Comparison of ENCODE assay signal across 24 cellular contexts in the genomic region with DNA sequence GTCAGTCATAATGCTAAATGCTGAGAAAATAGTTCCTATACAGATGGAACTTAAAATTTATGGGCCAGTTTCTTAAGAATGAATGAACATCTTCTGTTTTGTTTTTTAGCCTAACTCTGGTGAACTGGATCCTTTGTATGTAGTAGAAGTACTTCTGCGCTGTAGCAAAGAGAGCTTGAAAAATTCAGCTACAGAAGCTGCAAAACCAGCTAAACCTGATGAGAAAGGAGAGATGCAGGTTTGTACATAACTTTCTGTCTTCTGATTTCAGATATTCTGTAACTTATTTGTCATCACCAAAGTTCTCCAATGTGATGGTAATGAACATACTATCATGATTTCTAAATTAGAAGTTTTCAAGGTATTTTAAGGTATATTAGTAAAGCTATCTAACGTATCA.
"Had no signal": no experiment of that assay in that cellular context is flagged by ENCODE, and none has a peak within 500 bp of the region (broad histone marks: within the 10 kb centered on the region; RNA-seq: fewer than 3 reads in every experiment).

No MANE protein-coding gene starts in this region.

- H3K27ac ChIP-seq: brain microvascular endothelial cell, SJSA1 had no signal

- FAIRE-seq: RCC 7860 had no signal

- H3K4me3 Mint-ChIP-seq: activated B cell treated with CpG ODN at 0.5 μM for 24 hours; activated CD4-positive, alpha-beta memory T cell treated with anti-CD3 and anti-CD28 coated beads for 36 hours; activated CD4-positive, alpha-beta T cell treated with anti-CD3 and anti-CD28 coated beads, Interleukin-2, amount 10 ng/mL, durations not matched to agents 7 days and 5 days; activated naive CD8-positive, alpha-beta T cell treated with anti-CD3 and anti-CD28 coated beads for 36 hours; activated T-cell treated with anti-CD3 and anti-CD28 coated beads, Interleukin-2, amount 50 U/mL, for 4 hours; T-helper 2 cell treated with Interferon-gamma antibody and Interleukin-4, amounts not matched to agents 5 μg/mL and 100 μg/mL, for 36 hours had no signal

- H3K4me1 Mint-ChIP-seq: activated B cell treated with CpG ODN at 0.5 μM for 24 hours had no signal

- H3K4me3 ChIP-seq: SJSA1 had no signal

- H3K9me3 ChIP-seq: SJSA1 had no signal

- H3K27me3 ChIP-seq: brain microvascular endothelial cell, SJSA1 had no signal

- ATAC-seq: activated T-cell treated with anti-CD3 and anti-CD28 coated beads, Interleukin-2, amount 50 U/mL, for 4 hours; PC-3; SK-N-SH treated with all-trans-retinoic acid at 6 μM for 48 hours had no signal

- H3K27ac Mint-ChIP-seq: activated B cell treated with CpG ODN at 0.5 μM for 24 hours; activated CD4-positive, alpha-beta memory T cell treated with anti-CD3 and anti-CD28 coated beads for 36 hours; activated CD4-positive, alpha-beta T cell treated with anti-CD3 and anti-CD28 coated beads, Interleukin-2, amount 10 ng/mL, durations not matched to agents 7 days and 5 days; activated naive CD8-positive, alpha-beta T cell treated with anti-CD3 and anti-CD28 coated beads for 36 hours; T-helper 2 cell treated with Interferon-gamma antibody and Interleukin-4, amounts not matched to agents 5 μg/mL and 100 μg/mL, for 36 hours had no signal

- H3K4me1 ChIP-seq: SJSA1 had no signal

- H3K27me3 Mint-ChIP-seq: activated B cell treated with CpG ODN at 0.5 μM for 24 hours; activated CD4-positive, alpha-beta memory T cell treated with anti-CD3 and anti-CD28 coated beads for 36 hours; activated CD4-positive, alpha-beta T cell treated with anti-CD3 and anti-CD28 coated beads, Interleukin-2, amount 10 ng/mL, durations not matched to agents 7 days and 5 days; activated naive CD8-positive, alpha-beta T cell treated with anti-CD3 and anti-CD28 coated beads for 36 hours had no signal

- DNase-seq: activated B cell treated with CpG ODN at 0.5 μM for 24 hours; activated CD4-positive, alpha-beta memory T cell treated with anti-CD3 and anti-CD28 coated beads for 36 hours; activated CD4-positive, alpha-beta T cell treated with anti-CD3 and anti-CD28 coated beads for 1 hour; activated CD4-positive, alpha-beta T cell treated with anti-CD3 and anti-CD28 coated beads, Interleukin-2, amount 10 ng/mL, durations not matched to agents 7 days and 5 days; activated CD8-positive, alpha-beta memory T cell treated with anti-CD3 and anti-CD28 coated beads for 24 hours; activated effector memory CD4-positive, alpha-beta T cell treated with anti-CD3 and anti-CD28 coated beads, Interleukin-2, amount 50 U/mL, for 16 hours; activated naive CD4-positive, alpha-beta T cell treated with Interleukin-2 at 50 U/mL for 16 hours; activated naive CD8-positive, alpha-beta T cell treated with anti-CD3 and anti-CD28 coated beads for 36 hours; activated T-cell treated with anti-CD3 and anti-CD28 coated beads, Interleukin-2, amount 50 U/mL, for 4 hours; brain microvascular endothelial cell; Kasumi-1; KBM-7; NCI-H1092; NCI-H1417; NCI-H1694; NCI-H2029 treated with DMSO at 0.1 percent for 48 hours; NCI-H524; PC-3; SHP77; SW 1271 had no signal
